In the genomic region with DNA sequence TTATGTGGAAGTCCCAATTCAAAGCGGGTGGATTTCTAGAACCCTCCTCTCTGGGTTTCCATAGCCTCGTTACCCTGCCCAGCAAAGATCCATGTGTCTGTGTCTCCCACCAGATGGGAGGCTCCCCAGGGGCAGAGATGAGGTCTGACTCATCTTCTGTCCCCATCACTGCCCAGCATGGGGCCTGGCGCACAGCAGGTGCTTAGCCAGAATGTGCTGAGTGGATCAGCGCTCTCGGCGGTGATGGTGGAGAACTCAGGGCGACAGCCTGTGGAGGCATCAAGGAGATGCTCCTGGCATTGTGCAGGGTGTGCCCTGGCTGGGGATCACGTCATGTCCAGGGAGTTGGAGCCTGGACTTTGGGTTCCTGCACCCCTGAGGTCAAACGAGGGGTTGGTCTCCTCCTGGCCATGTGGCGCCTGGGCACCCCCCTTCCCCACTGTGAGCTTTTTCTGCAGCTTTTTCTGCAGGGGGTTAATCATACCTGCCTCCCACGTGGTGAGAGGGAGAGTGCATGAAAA, we compare ENCODE assay signal across 22 cellular contexts. TPM values are rescaled to one million over a fixed set of nuclear protein-coding genes. Genes with fewer than 3 reads are reported as not detected.
DNase-seq lines count a peak whose midpoint lies in the region; ATAC-seq and TF ChIP-seq lines count a peak whose summit lies in the region.
"Had no signal": no experiment of that assay in that cellular context is flagged by ENCODE, and none has a peak within 500 bp of the region (broad histone marks: within the 10 kb centered on the region; RNA-seq: fewer than 3 reads in every experiment).

No MANE protein-coding gene starts in this region.

- H3K4me1 Mint-ChIP-seq in activated CD8-positive, alpha-beta memory T cell treated with anti-CD3 and anti-CD28 coated beads, Interleukin-2, amount 10 ng/mL, durations not matched to agents 7 days and 5 days, result no peaks in the 10 kb centered on the region

- no peaks in the 10 kb centered on the region for H3K36me3 Mint-ChIP-seq in activated CD8-positive, alpha-beta memory T cell treated with anti-CD3 and anti-CD28 coated beads, Interleukin-2, amount 10 ng/mL, durations not matched to agents 7 days and 5 days

- H3K27me3 Mint-ChIP-seq in activated CD8-positive, alpha-beta memory T cell treated with anti-CD3 and anti-CD28 coated beads, Interleukin-2, amount 10 ng/mL, durations not matched to agents 7 days and 5 days, result peaks cover 23% of the 10 kb centered on the region

- H3K4me1 ChIP-seq in upper lobe of right lung, result no peaks in the 10 kb centered on the region
- H3K4me1 ChIP-seq: A549, HAP-1 had no signal

- H3K27me3 ChIP-seq in upper lobe of right lung, result peaks cover 4% of the 10 kb centered on the region

- TF ChIP-seq CTCF in upper lobe of right lung (IDR thresholded peaks at IDR 0.05), result no peak

- ATAC-seq in activated CD8-positive, alpha-beta memory T cell treated with anti-CD3 and anti-CD28 coated beads, Interleukin-2, amount 10 ng/mL, durations not matched to agents 7 days and 5 days, result no peak
- no peak for ATAC-seq in upper lobe of right lung
- no peak for ATAC-seq in GM18909 (IDR thresholded peaks at IDR 0.05; ENCODE audit: poor library complexity, unreplicated experiment)
- no peak for ATAC-seq in GM18870 (IDR thresholded peaks at IDR 0.05; ENCODE audit: unreplicated experiment)
- ATAC-seq: Panc1, SK-N-SH treated with all-trans-retinoic acid at 6 μM for 48 hours had no signal

- H3K27ac Mint-ChIP-seq in activated CD8-positive, alpha-beta memory T cell treated with anti-CD3 and anti-CD28 coated beads, Interleukin-2, amount 10 ng/mL, durations not matched to agents 7 days and 5 days, result no peak overlapping the region
- H3K27ac Mint-ChIP-seq: CD4-positive, alpha-beta T cell had no signal

- no peaks in the 10 kb centered on the region for H3K9me3 ChIP-seq in upper lobe of right lung
- H3K9me3 ChIP-seq: A549, HAP-1 had no signal

- no peaks in the 10 kb centered on the region for H3K9me3 Mint-ChIP-seq in activated CD8-positive, alpha-beta memory T cell treated with anti-CD3 and anti-CD28 coated beads, Interleukin-2, amount 10 ng/mL, durations not matched to agents 7 days and 5 days (ENCODE audit: low read depth)
- H3K9me3 Mint-ChIP-seq: CD4-positive, alpha-beta T cell had no signal

- intact Hi-C loops in upper lobe of right lung (cut with DNase I), result no loop called here

- H3K27ac ChIP-seq in upper lobe of right lung, result no peak overlapping the region
- H3K27ac ChIP-seq: A549 had no signal

- CTCF ChIA-PET in activated CD8-positive, alpha-beta memory T cell treated with anti-CD3 and anti-CD28 coated beads, Interleukin-2, amount 10 ng/mL, durations not matched to agents 7 days and 5 days (lab: Charles Lee), result no interaction called here

- no peaks in the 10 kb centered on the region for H3K36me3 ChIP-seq in upper lobe of right lung
- H3K36me3 ChIP-seq: HAP-1 had no signal

- no peak overlapping the region for H3K4me3 ChIP-seq in upper lobe of right lung
- H3K4me3 ChIP-seq: A549, HAP-1 had no signal

- DNase-seq in activated CD8-positive, alpha-beta memory T cell treated with anti-CD3 and anti-CD28 coated beads, Interleukin-2, amount 10 ng/mL, durations not matched to agents 7 days and 5 days, result peak; percentile 18
- no peak for DNase-seq in activated CD8-positive, alpha-beta memory T cell treated with anti-CD3 and anti-CD28 coated beads, Interleukin-2, amount 50 U/mL, for 48 hours
- peak; percentile 51 for DNase-seq in NCI-H2171 treated with DMSO at 0.1 percent for 48 hours (lab: John Stamatoyannopoulos, UW)
- DNase-seq in islet precursor cell, result peak; percentile 33
- peak; percentile 28 for DNase-seq in upper lobe of right lung
- DNase-seq in HT-29 (ENCODE audit: low spot score), result no peak
- DNase-seq: CD4-positive, alpha-beta T cell; DMS79 treated with DMSO at 0.1 percent for 48 hours; GF-D8; IMR-90; Kasumi-1; NCI-H1417 treated with DMSO at 0.1 percent for 48 hours; NCI-H2081; NCI-H226; NCI-H774; Right ventricle myocardium superior had no signal

- no peak overlapping the region for H3K4me3 Mint-ChIP-seq in activated CD8-positive, alpha-beta memory T cell treated with anti-CD3 and anti-CD28 coated beads, Interleukin-2, amount 10 ng/mL, durations not matched to agents 7 days and 5 days
- H3K4me3 Mint-ChIP-seq: CD4-positive, alpha-beta T cell had no signal

RNA-seq across cellular contexts. Expression of a gene that starts 46.1 kb away (rescaled TPM):
- not detected for total RNA-seq in activated CD8-positive, alpha-beta memory T cell treated with anti-CD3 and anti-CD28 coated beads, Interleukin-2, amount 10 ng/mL, durations not matched to agents 7 days and 5 days
- not detected for total RNA-seq in upper lobe of right lung
- not detected in 2 replicates for total RNA-seq in HT-29 (2014; rRNA removed; shearing (Covaris generic))
- total RNA-seq: CD4-positive, alpha-beta T cell; IMR-90; Right ventricle myocardium superior had no signal

RNA-seq across cellular contexts. Expression of a gene that starts 56.5 kb away (rescaled TPM):
- total RNA-seq in activated CD8-positive, alpha-beta memory T cell treated with anti-CD3 and anti-CD28 coated beads, Interleukin-2, amount 10 ng/mL, durations not matched to agents 7 days and 5 days, result not detected
- total RNA-seq in upper lobe of right lung, result 1.6 TPM
- total RNA-seq in HT-29 (2014; rRNA removed; shearing (Covaris generic)), result not detected in 2 replicates
- total RNA-seq: CD4-positive, alpha-beta T cell; Right ventricle myocardium superior had no signal

Comparison
In these comparisons a context has a peak if more than half of its experiments do, and no peak if none do; other contexts are left out.
1. DNase-seq: peak in activated CD8-positive, alpha-beta memory T cell treated with anti-CD3 and anti-CD28 coated beads, Interleukin-2, amount 10 ng/mL, durations not matched to agents 7 days and 5 days (single experiment), NCI-H2171 treated with DMSO at 0.1 percent for 48 hours (single experiment), islet precursor cell (single experiment) and upper lobe of right lung (single experiment); none in activated CD8-positive, alpha-beta memory T cell treated with anti-CD3 and anti-CD28 coated beads, Interleukin-2, amount 50 U/mL, for 48 hours (single experiment) and HT-29 (single experiment).